22 cellular contexts compared by ENCODE assay signal in genomic region chr18:69900941-69901340, GRCh38. TPM values are rescaled to one million over a fixed set of nuclear protein-coding genes. Genes with fewer than 3 reads are reported as not detected.
DNase-seq lines count a peak whose midpoint lies in the region; ATAC-seq and TF ChIP-seq lines count a peak whose summit lies in the region.
"Had no signal": no experiment of that assay in that cellular context is flagged by ENCODE, and none has a peak within 500 bp of the region (broad histone marks: within the 10 kb centered on the region; RNA-seq: fewer than 3 reads in every experiment).

No MANE protein-coding gene starts in this region.

- H3K9me3 ChIP-seq in ascending aorta: no peaks in the 10 kb centered on the region
- H3K9me3 ChIP-seq in SJCRH30 (replicated peaks): no peaks in the 10 kb centered on the region
- H3K9me3 ChIP-seq: gastroesophageal sphincter, tibial artery had no signal

- H3K4me3 ChIP-seq in ascending aorta (no peak overlapping the region), SJCRH30 (no peak overlapping the region)
- H3K4me3 ChIP-seq: gastroesophageal sphincter, tibial artery had no signal

- H3K4me1 ChIP-seq in ascending aorta (no peaks in the 10 kb centered on the region), SJCRH30 (no peaks in the 10 kb centered on the region)
- H3K4me1 ChIP-seq: gastroesophageal sphincter, tibial artery had no signal

- no peak overlapping the region for H3K27ac ChIP-seq in ascending aorta
- H3K27ac ChIP-seq in SJCRH30: no peak overlapping the region
- H3K27ac ChIP-seq: gastroesophageal sphincter, tibial artery had no signal

- H3K4me1 Mint-ChIP-seq in natural killer cell treated with Interleukin-12 subunit alpha and Interleukin-12 subunit beta and Interleukin-15 and Interleukin-18, amount 100 ng/mL, for 72 hours (ENCODE audit: low read depth in 2 of 2): peaks cover 68 to 69% of the 10 kb centered on the region in 2 donors
- peaks cover 68 to 80% of the 10 kb centered on the region in 2 donors for H3K4me1 Mint-ChIP-seq in natural killer cell
- peaks cover 49 to 72% (median 70%) of the 10 kb centered on the region in 3 donors for H3K4me1 Mint-ChIP-seq in T-cell
- H3K4me1 Mint-ChIP-seq in endothelial cell (ENCODE audit: unreplicated experiment): peaks cover 2% of the 10 kb centered on the region
- H3K4me1 Mint-ChIP-seq in type B pancreatic cell (ENCODE audit: unreplicated experiment): no peaks in the 10 kb centered on the region

- ATAC-seq in natural killer cell treated with Interleukin-12 subunit alpha and Interleukin-12 subunit beta and Interleukin-15 and Interleukin-18, amount 100 ng/mL, for 72 hours: no peak
- no peak for ATAC-seq in natural killer cell
- no peak for ATAC-seq in T-cell (replicated peaks in 1 of 4)
- no peak for ATAC-seq in HG03442 (IDR thresholded peaks at IDR 0.05; ENCODE audit: unreplicated experiment)
- ATAC-seq: activated CD4-positive, CD25-positive, alpha-beta regulatory T cell treated with anti-CD3 and anti-CD28 coated beads, Interleukin-2, amount 50 U/mL, for 24 hours; esophagus mucosa; gastroesophageal sphincter; stimulated activated memory B cell treated with anti-CD40 and anti-IgM and Interleukin-4, amounts not matched to agents 10 μg/mL and 1 μg/mL and 100 μg/mL, for 72 hours had no signal

- H3K4me3 Mint-ChIP-seq in natural killer cell treated with Interleukin-12 subunit alpha and Interleukin-12 subunit beta and Interleukin-15 and Interleukin-18, amount 100 ng/mL, for 72 hours: peak overlapping the region; percentile 3
- no peak overlapping the region for H3K4me3 Mint-ChIP-seq in natural killer cell
- no peak overlapping the region for H3K4me3 Mint-ChIP-seq in T-cell
- no peak overlapping the region for H3K4me3 Mint-ChIP-seq in endothelial cell (ENCODE audit: unreplicated experiment)
- no peak overlapping the region for H3K4me3 Mint-ChIP-seq in type B pancreatic cell
- H3K4me3 Mint-ChIP-seq: central memory CD8-positive, alpha-beta T cell; memory B cell; naive B cell; stimulated activated memory B cell treated with anti-CD40 and anti-IgM and Interleukin-4, amounts not matched to agents 10 μg/mL and 1 μg/mL and 100 μg/mL, for 72 hours had no signal

- no peaks in the 10 kb centered on the region for H3K36me3 ChIP-seq in ascending aorta
- no peaks in the 10 kb centered on the region for H3K36me3 ChIP-seq in SJCRH30
- H3K36me3 ChIP-seq: gastroesophageal sphincter, tibial artery had no signal

- H3K27me3 Mint-ChIP-seq in natural killer cell treated with Interleukin-12 subunit alpha and Interleukin-12 subunit beta and Interleukin-15 and Interleukin-18, amount 100 ng/mL, for 72 hours: no peaks in the 10 kb centered on the region
- no peaks in the 10 kb centered on the region for H3K27me3 Mint-ChIP-seq in natural killer cell (ENCODE audit: low read depth in 2 of 2)
- H3K27me3 Mint-ChIP-seq in T-cell: no peaks in the 10 kb centered on the region
- H3K27me3 Mint-ChIP-seq in endothelial cell (ENCODE audit: unreplicated experiment): peaks cover 3% of the 10 kb centered on the region
- no peaks in the 10 kb centered on the region for H3K27me3 Mint-ChIP-seq in type B pancreatic cell
- H3K27me3 Mint-ChIP-seq: central memory CD8-positive, alpha-beta T cell; naive B cell had no signal

- peaks cover 37% of the 10 kb centered on the region for H3K36me3 Mint-ChIP-seq in natural killer cell treated with Interleukin-12 subunit alpha and Interleukin-12 subunit beta and Interleukin-15 and Interleukin-18, amount 100 ng/mL, for 72 hours
- H3K36me3 Mint-ChIP-seq in natural killer cell: peaks cover 7% of the 10 kb centered on the region
- H3K36me3 Mint-ChIP-seq in T-cell: peaks cover 38% of the 10 kb centered on the region
- no peaks in the 10 kb centered on the region for H3K36me3 Mint-ChIP-seq in endothelial cell (ENCODE audit: low read depth, unreplicated experiment)
- no peaks in the 10 kb centered on the region for H3K36me3 Mint-ChIP-seq in type B pancreatic cell
- H3K36me3 Mint-ChIP-seq: memory B cell, naive B cell had no signal

- intact Hi-C loops in natural killer cell (cut with micrococcal nuclease) (no loop called here), ascending aorta (cut with DNase I) (no loop called here)

- POLR2A ChIA-PET in T-cell (lab: Charles Lee): no interaction called here

- TF ChIP-seq CTCF in natural killer cell (IDR thresholded peaks at IDR 0.05): no peak
- TF ChIP-seq CTCF in endothelial cell (IDR thresholded peaks at IDR 0.05; ENCODE audit: unreplicated experiment): peak; percentile 45
- peak; percentile 44 for TF ChIP-seq CTCF in type B pancreatic cell (conservative IDR thresholded peaks at IDR 0.05)
- TF ChIP-seq CTCF in ascending aorta (IDR thresholded peaks at IDR 0.05): no peak

- DNase-seq in natural killer cell treated with Interleukin-12 subunit alpha and Interleukin-12 subunit beta and Interleukin-15 and Interleukin-18, amount 100 ng/mL, for 72 hours (ENCODE audit: low spot score): no peak
- DNase-seq in natural killer cell (no peak), T-cell (no peak), endothelial cell (ENCODE audit: low spot score) (no peak), type B pancreatic cell (ENCODE audit: extremely low spot score, unreplicated experiment) (no peak), ascending aorta (ENCODE audit: low spot score in 2 of 2) (no peak), SJCRH30 (no peak)
- DNase-seq: activated CD8-positive, alpha-beta memory T cell treated with anti-CD3 and anti-CD28 coated beads, Interleukin-2, amount 50 U/mL, for 48 hours; activated naive CD4-positive, alpha-beta T cell treated with Interleukin-2 at 50 U/mL for 16 hours; DMS79; kidney glomerular epithelial cell; naive B cell; NCI-H1105 treated with DMSO at 0.1 percent for 48 hours; NCI-H524; tibial artery had no signal

- CTCF ChIA-PET in T-cell (lab: Charles Lee): no interaction called here

- peaks cover 4% of the 10 kb centered on the region for H3K9me3 Mint-ChIP-seq in natural killer cell treated with Interleukin-12 subunit alpha and Interleukin-12 subunit beta and Interleukin-15 and Interleukin-18, amount 100 ng/mL, for 72 hours
- H3K9me3 Mint-ChIP-seq in natural killer cell (no peaks in the 10 kb centered on the region), T-cell (peaks cover 0 to 5% (median 2%) of the 10 kb centered on the region in 3 donors), endothelial cell (ENCODE audit: unreplicated experiment) (no peaks in the 10 kb centered on the region), type B pancreatic cell (no peaks in the 10 kb centered on the region)
- H3K9me3 Mint-ChIP-seq: central memory CD8-positive, alpha-beta T cell; memory B cell; stimulated activated memory B cell treated with anti-CD40 and anti-IgM and Interleukin-4, amounts not matched to agents 10 μg/mL and 1 μg/mL and 100 μg/mL, for 72 hours had no signal

- H3K27me3 ChIP-seq in ascending aorta (no peaks in the 10 kb centered on the region), SJCRH30 (no peaks in the 10 kb centered on the region)
- H3K27me3 ChIP-seq: gastroesophageal sphincter, tibial artery had no signal

- peak overlapping the region; percentile 56 to 79 for H3K27ac Mint-ChIP-seq in natural killer cell treated with Interleukin-12 subunit alpha and Interleukin-12 subunit beta and Interleukin-15 and Interleukin-18, amount 100 ng/mL, for 72 hours
- H3K27ac Mint-ChIP-seq in natural killer cell (peak overlapping the region in 1 of 2 donors; percentile 55), T-cell (peak overlapping the region; percentile 78 to 87), endothelial cell (ENCODE audit: unreplicated experiment) (no peak overlapping the region), type B pancreatic cell (no peak overlapping the region)
- H3K27ac Mint-ChIP-seq: memory B cell; naive B cell; stimulated activated memory B cell treated with anti-CD40 and anti-IgM and Interleukin-4, amounts not matched to agents 10 μg/mL and 1 μg/mL and 100 μg/mL, for 72 hours had no signal

RNA-seq across cellular contexts. Expression of gene CD226, which starts 46.7 kb away (rescaled TPM):
- total RNA-seq in natural killer cell treated with Interleukin-12 subunit alpha and Interleukin-12 subunit beta and Interleukin-15 and Interleukin-18, amount 100 ng/mL, for 72 hours: 100 to 1,000 TPM; 153 to 181 TPM
- total RNA-seq in natural killer cell (100 to 1,000 TPM; 151 to 178 (median 162) TPM), T-cell (10 to 100 TPM; 32.2 to 87.1 (median 57.4) TPM), endothelial cell (ENCODE audit: unreplicated experiment) (0.80 TPM), type B pancreatic cell (ENCODE audit: low replicate concordance) (0.59 and 0.92 TPM in 2 replicates), ascending aorta (3.3 TPM)
- total RNA-seq in SJCRH30 (2014; rRNA removed; shearing (Covaris generic)): 0.10 TPM in 1 of 2 replicates, not detected in the other

Comparison
In these comparisons a context has a peak if more than half of its experiments do, and no peak if none do; other contexts are left out.
1. H3K27ac Mint-ChIP-seq: peak in natural killer cell treated with Interleukin-12 subunit alpha and Interleukin-12 subunit beta and Interleukin-15 and Interleukin-18, amount 100 ng/mL, for 72 hours (2 of 2) and T-cell (2 of 2); none in endothelial cell (single experiment) and type B pancreatic cell (single experiment).
2. CTCF ChIP-seq: peak in endothelial cell (single experiment) and type B pancreatic cell (single experiment); none in natural killer cell (single experiment) and ascending aorta (0 of 3).